1 cellular context compared by ENCODE assay signal in the genomic region with DNA sequence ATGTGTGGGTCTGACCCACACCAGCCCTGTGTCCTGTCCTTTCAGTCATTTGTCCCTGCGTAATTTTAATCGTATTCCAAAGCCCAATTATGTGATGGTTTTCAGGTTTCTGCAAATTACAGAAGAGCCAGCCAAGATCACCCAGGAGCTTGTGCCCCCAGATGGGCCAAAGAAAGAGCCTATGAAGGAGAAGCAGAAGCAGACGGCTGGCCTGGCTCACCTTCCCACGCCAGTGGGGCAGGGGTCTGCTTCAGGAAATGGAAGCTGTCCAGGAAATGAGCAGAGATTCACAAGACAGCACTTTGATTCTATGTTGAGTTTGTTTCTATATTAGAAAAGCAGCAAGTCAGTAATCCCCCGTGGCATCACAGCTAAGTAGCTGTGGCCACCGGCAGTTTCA.
TF ChIP-seq lines count a peak whose summit lies in the region.

No MANE protein-coding gene starts in this region.

TF ChIP-seq in endothelial cell of umbilical vein, 7 proteins besides CTCF, POLR2A, EP300 and RAD21:
- TF ChIP-seq FOS (IDR thresholded peaks at IDR 0.05; ENCODE audit: borderline replicate concordance, insufficient read depth, low read length) = no peak
- TF ChIP-seq MYC (IDR thresholded peaks at IDR 0.05; ENCODE audit: low read depth, low read length) = no peak
- no peak for TF ChIP-seq EZH2 (IDR thresholded peaks at IDR 0.05; ENCODE audit: borderline replicate concordance, low read depth, low read length, severe bottlenecking)
- no peak for TF ChIP-seq JUN (IDR thresholded peaks at IDR 0.05; ENCODE audit: borderline replicate concordance, insufficient read depth, insufficient read length, low read depth)
- TF ChIP-seq GATA2 (IDR thresholded peaks at IDR 0.05; ENCODE audit: insufficient read depth, insufficient read length, low read depth, low read length) = no peak
- TF ChIP-seq, protein P1, sequence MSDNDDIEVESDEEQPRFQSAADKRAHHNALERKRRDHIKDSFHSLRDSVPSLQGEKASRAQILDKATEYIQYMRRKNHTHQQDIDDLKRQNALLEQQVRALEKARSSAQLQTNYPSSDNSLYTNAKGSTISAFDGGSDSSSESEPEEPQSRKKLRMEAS (IDR thresholded peaks at IDR 0.05; ENCODE audit: insufficient read depth, insufficient read length) = no peak
